In genomic region chr2:43010428-43011141, GRCh38 we compare ENCODE assay signal across 15 cellular contexts.
DNase-seq lines count a peak whose midpoint lies in the region; ATAC-seq, FAIRE-seq and TF ChIP-seq lines count a peak whose summit lies in the region.
"Had no signal": no experiment of that assay in that cellular context is flagged by ENCODE, and none has a peak within 500 bp of the region (broad histone marks: within the 10 kb centered on the region; RNA-seq: fewer than 3 reads in every experiment).

No MANE protein-coding gene starts in this region.

- no peaks in the 10 kb centered on the region for H3K27me3 ChIP-seq in Caco-2 (replicated peaks; ENCODE audit: control insufficient read depth, insufficient read depth, low read length)
- H3K27me3 ChIP-seq in IMR-90 (ENCODE audit: control insufficient read depth, insufficient read depth, low read length), result no peaks in the 10 kb centered on the region
- no peaks in the 10 kb centered on the region for H3K27me3 ChIP-seq in K562 (ENCODE audit: control insufficient read depth in 2 of 2, insufficient read depth in 2 of 2, low read length in 2 of 2)
- no peaks in the 10 kb centered on the region for H3K27me3 ChIP-seq in left ventricle myocardium inferior (ENCODE audit: low read depth)

- H3K23ac ChIP-seq in IMR-90 (ENCODE audit: low read depth, low read length), result no peak overlapping the region

- no peak overlapping the region for H3K18ac ChIP-seq in IMR-90 (ENCODE audit: low read depth, low read length)

- H2BK20ac ChIP-seq in IMR-90 (ENCODE audit: low read depth, low read length), result no peak overlapping the region

- no peak overlapping the region for H4K5ac ChIP-seq in IMR-90 (ENCODE audit: low read depth, low read length)

- POLR2A ChIA-PET in Caco-2 (lab: Charles Lee) (no interaction called here), IMR-90 (lab: Charles Lee; ENCODE audit: unreplicated experiment) (no interaction called here), K562 (lab: Yijun Ruan, JAX) (interaction anchor here (0.6 to 1.5 kb wide), 6 partner anchors 9 to 166 kb away, joined by 3 to 8 read pairs (median 3); no protein-coding TSS in a partner anchor)

- no peak overlapping the region for H3K56ac ChIP-seq in IMR-90 (ENCODE audit: extremely low read depth, insufficient read depth, low read length)

- TF ChIP-seq RAD21 in IMR-90 (IDR thresholded peaks at IDR 0.05; ENCODE audit: low read length) (no peak), K562 (CRISPR knock-in tag; conservative IDR thresholded peaks at IDR 0.05 in 1 of 2, IDR thresholded peaks at IDR 0.05 in 1 of 2) (no peak)

- no peak for TF ChIP-seq POLR2A in IMR-90 (IDR thresholded peaks at IDR 0.05; ENCODE audit: low read depth, low read length)
- no peak for TF ChIP-seq POLR2A in K562 (conservative IDR thresholded peaks at IDR 0.05)

- H3K4me1 Mint-ChIP-seq in Caco-2 (ENCODE audit: low read depth, unreplicated experiment), result peaks cover 29% of the 10 kb centered on the region

- H2AK9ac ChIP-seq in IMR-90 (replicated peaks; ENCODE audit: low read depth, low read length, poor library complexity), result no peak overlapping the region

- peak; percentile 48 for FAIRE-seq in K562 (lab: Jason Lieb, UNC)
- FAIRE-seq: colon had no signal

- H3K4me1 ChIP-seq in Caco-2 (peaks cover 39% of the 10 kb centered on the region), IMR-90 (ENCODE audit: control insufficient read depth, insufficient read depth, low read length) (no peaks in the 10 kb centered on the region; the same call in 1 of the 2 replicates), K562 (replicated peaks in 1 of 2; ENCODE audit: control insufficient read depth in 2 of 2, insufficient read depth in 2 of 2, low read length in 2 of 2) (peaks cover 6 to 9% of the 10 kb centered on the region in 2 experiments; a peak in 4 of 5 replicates), mucosa of descending colon (ENCODE audit: low read depth) (peaks cover 18% of the 10 kb centered on the region), left ventricle myocardium inferior (no peaks in the 10 kb centered on the region)

- H4K91ac ChIP-seq in IMR-90 (ENCODE audit: insufficient read depth, low read depth, low read length), result no peak overlapping the region

- no peaks in the 10 kb centered on the region for H3K9me3 Mint-ChIP-seq in Caco-2 (ENCODE audit: unreplicated experiment)

- H4K20me1 ChIP-seq in IMR-90 (ENCODE audit: insufficient read depth, low read length), result no peaks in the 10 kb centered on the region
- no peaks in the 10 kb centered on the region for H4K20me1 ChIP-seq in K562 (replicated peaks; ENCODE audit: control insufficient read depth, insufficient read depth, low read length)

- TF ChIP-seq EP300 in K562 (IDR thresholded peaks at IDR 0.05; ENCODE audit: low read length), result no peak

- no peak overlapping the region for H3K4me3 ChIP-seq in Caco-2 (ENCODE audit: low read depth, low read length)
- no peak overlapping the region for H3K4me3 ChIP-seq in IMR-90 (ENCODE audit: insufficient read depth, low read depth, low read length)
- no peak overlapping the region for H3K4me3 ChIP-seq in K562
- H3K4me3 ChIP-seq in mucosa of descending colon, result no peak overlapping the region
- H3K4me3 ChIP-seq in left ventricle myocardium inferior, result no peak overlapping the region

- H3K27ac Mint-ChIP-seq in Caco-2 (ENCODE audit: unreplicated experiment), result peak overlapping the region; percentile 53
- H3K27ac Mint-ChIP-seq: stimulated activated naive CD8-positive, alpha-beta T cell treated with anti-CD3 and anti-CD28 coated beads, Interleukin-15, amount 100 ng/mL, for 72 hours had no signal

- no peak overlapping the region for H3K4me3 Mint-ChIP-seq in Caco-2 (ENCODE audit: unreplicated experiment)
- H3K4me3 Mint-ChIP-seq: stimulated activated naive CD8-positive, alpha-beta T cell treated with anti-CD3 and anti-CD28 coated beads, Interleukin-15, amount 100 ng/mL, for 72 hours had no signal

- BruUV-seq in Caco-2 (replicated peaks; lab: Mats Ljungman, UMichigan) (no TSS peak), IMR-90 (replicated peaks; lab: Mats Ljungman, UMichigan) (no TSS peak), K562 (replicated peaks; lab: Mats Ljungman, UMichigan) (no TSS peak)

- intact Hi-C loops in Caco-2 (cut with micrococcal nuclease; ENCODE audit: unreplicated experiment), result no loop called here
- intact Hi-C loops in IMR-90 (cut with micrococcal nuclease), result no loop called here
- intact Hi-C loops in K562 (cut with micrococcal nuclease), result no loop called here
- intact Hi-C loops in mucosa of descending colon (cut with DNase I, micrococcal nuclease), result no loop called here
- intact Hi-C loops in left ventricle myocardium inferior (cut with micrococcal nuclease), result no loop called here

- WGBS in IMR-90 (ENCODE audit: extremely low coverage in 2 of 2, insufficient read length in 1 of 2), 2 experiments, result no CpG with 5 or more reads among the region's 5 CpGs
- WGBS in K562 (ENCODE audit: insufficient coverage, low coverage, missing lambda C conversion rate), result 17% methylated on average over 5 of the region's 5 CpGs

- H2BK120ac ChIP-seq in IMR-90 (ENCODE audit: low read depth, low read length), result no peak overlapping the region

- H3K27ac ChIP-seq in IMR-90 (ENCODE audit: insufficient read depth, low read length) (no peak overlapping the region), K562 (ENCODE audit: extremely low read depth, low read depth, low read length) (peak overlapping the region; percentile 8; the same call in 1 of the 3 replicates), left ventricle myocardium inferior (replicated peaks) (no peak overlapping the region)

- H3K79me1 ChIP-seq in IMR-90 (ENCODE audit: low read depth in 1 of 2, low read length in 2 of 2), result no peaks in the 10 kb centered on the region

- H3K4me2 ChIP-seq in IMR-90 (ENCODE audit: low read depth, low read length) (no peak overlapping the region), K562 (ENCODE audit: insufficient read depth, low read length) (no peak overlapping the region)

- H4K8ac ChIP-seq in IMR-90 (ENCODE audit: low read depth in 2 of 2, low read length in 2 of 2), result no peak overlapping the region

- no peaks in the 10 kb centered on the region for H3K27me3 Mint-ChIP-seq in Caco-2 (ENCODE audit: insufficient read depth, unreplicated experiment)
- H3K27me3 Mint-ChIP-seq: stimulated activated naive CD8-positive, alpha-beta T cell treated with anti-CD3 and anti-CD28 coated beads, Interleukin-15, amount 100 ng/mL, for 72 hours had no signal

- H2AFZ ChIP-seq in IMR-90 (replicated peaks; ENCODE audit: low read length, poor library complexity) (peak overlapping the region; percentile 44), K562 (ENCODE audit: low read depth, low read length) (peak overlapping the region; percentile 7; the same call in 1 of the 2 replicates)

- H3K14ac ChIP-seq in IMR-90 (replicated peaks; ENCODE audit: low read depth, low read length), result no peak overlapping the region

- dilution Hi-C loops in IMR-90 (cut with HindIII; ENCODE audit: low sequenced_read_pairs, unreplicated experiment), result no loop called here

- H3K9me1 ChIP-seq in IMR-90 (ENCODE audit: insufficient read depth, low read length), result no peaks in the 10 kb centered on the region
- H3K9me1 ChIP-seq in K562 (ENCODE audit: control insufficient read depth, insufficient read depth, low read length), result no peaks in the 10 kb centered on the region

- CTCF ChIA-PET in Caco-2 (lab: Charles Lee) (interaction anchor here (0.7 to 1.3 kb wide), 6 partner anchors 11 to 36 kb away, joined by 3 to 6 read pairs (median 4); no protein-coding TSS in a partner anchor), IMR-90 (lab: Yijun Ruan, JAX) (interaction anchor here (0.6 kb wide), 2 partner anchors 9 to 60 kb away, joined by 3 read pairs; no protein-coding TSS in a partner anchor), K562 (lab: Yijun Ruan, JAX; ENCODE audit: low intra/inter-chr PET ratio) (no interaction called here)

- H3K79me2 ChIP-seq in K562 (ENCODE audit: control insufficient read depth, insufficient read depth, low read length), result no peaks in the 10 kb centered on the region

- H3K9me3 ChIP-seq in Caco-2 (no peaks in the 10 kb centered on the region), IMR-90 (ENCODE audit: control insufficient read depth, insufficient read depth, low read length) (peaks cover 3% of the 10 kb centered on the region; the same call in 1 of the 2 replicates), K562 (replicated peaks; ENCODE audit: control insufficient read depth, insufficient read depth, low read depth, low read length) (no peaks in the 10 kb centered on the region), mucosa of descending colon (peaks cover 2% of the 10 kb centered on the region), left ventricle myocardium inferior (replicated peaks) (peaks cover 9% of the 10 kb centered on the region)

- no peaks in the 10 kb centered on the region for H3K36me3 Mint-ChIP-seq in Caco-2 (ENCODE audit: insufficient read depth, unreplicated experiment)

- no peak for TF ChIP-seq CTCF in Caco-2 (IDR thresholded peaks at IDR 0.05; ENCODE audit: insufficient read depth in 1 of 2, low read depth in 1 of 2, low read length in 1 of 2, severe bottlenecking in 1 of 2, unreplicated experiment in 1 of 2)
- TF ChIP-seq CTCF in IMR-90 (conservative IDR thresholded peaks at IDR 0.05; ENCODE audit: low read depth, low read length), result no peak
- no peak for TF ChIP-seq CTCF in K562 (IDR thresholded peaks at IDR 0.05 in 2 of 3, conservative IDR thresholded peaks at IDR 0.05 in 1 of 3; ENCODE audit: insufficient read depth in 2 of 3, low read depth in 1 of 3, low read length in 3 of 3)
- no peak for TF ChIP-seq CTCF in mucosa of descending colon (IDR thresholded peaks at IDR 0.05)
- no peak for TF ChIP-seq CTCF in left ventricle myocardium inferior (IDR thresholded peaks at IDR 0.05; ENCODE audit: borderline replicate concordance)

- DNase-seq in Caco-2, result peak; percentile 26 to 38
- peak; percentile 20 for DNase-seq in IMR-90
- no peak for DNase-seq in K562 (ENCODE audit: extremely low read depth in 1 of 4, low spot score in 3 of 4)
- peak in 1 of 3 donors; percentile 5 for DNase-seq in mucosa of descending colon
- DNase-seq in AG20443 (ENCODE audit: low spot score), result no peak
- no peak for DNase-seq in left ventricle myocardium inferior
- DNase-seq: activated naive CD4-positive, alpha-beta T cell treated with anti-CD3 and anti-CD28 coated beads, Interleukin-2, amount 50 U/mL, for 16 hours; C1 segment of cervical spinal cord; GDM1; NCI-H2081 treated with DMSO at 0.1 percent for 48 hours; RPMI8226; stimulated activated naive CD8-positive, alpha-beta T cell treated with anti-CD3 and anti-CD28 coated beads, Interleukin-15, amount 100 ng/mL, for 72 hours had no signal

- no peak overlapping the region for H2BK15ac ChIP-seq in IMR-90 (ENCODE audit: low read depth, low read length)

- no peak overlapping the region for H3K4ac ChIP-seq in IMR-90 (ENCODE audit: low read depth, low read length)

- H3K36me3 ChIP-seq in Caco-2 (ENCODE audit: control insufficient read depth, insufficient read depth, low read length) (no peaks in the 10 kb centered on the region), IMR-90 (ENCODE audit: control insufficient read depth, insufficient read depth, low read length) (no peaks in the 10 kb centered on the region), K562 (ENCODE audit: control insufficient read depth, insufficient read depth, low read length) (no peaks in the 10 kb centered on the region), mucosa of descending colon (ENCODE audit: low read depth) (no peaks in the 10 kb centered on the region), left ventricle myocardium inferior (no peaks in the 10 kb centered on the region)

- H2BK5ac ChIP-seq in IMR-90 (ENCODE audit: low read depth, low read length, poor library complexity, severe bottlenecking), result no peak overlapping the region

- in situ Hi-C loops in IMR-90 (cut with MboI; ENCODE audit: low sequenced_read_pairs) (no loop called here), K562 (cut with MboI) (no loop called here)

- no peak for ATAC-seq in IMR-90 (ENCODE audit: low read depth)
- no peak; the same call in 1 of the 3 replicates for ATAC-seq in K562
- ATAC-seq in mucosa of descending colon, result peak; percentile 50
- ATAC-seq in HG02610 (IDR thresholded peaks at IDR 0.05; ENCODE audit: unreplicated experiment), result no peak
- ATAC-seq in HG02970 (IDR thresholded peaks at IDR 0.05; ENCODE audit: low FRiP score, unreplicated experiment), result no peak
- ATAC-seq: stimulated activated naive CD8-positive, alpha-beta T cell treated with anti-CD3 and anti-CD28 coated beads, Interleukin-15, amount 100 ng/mL, for 72 hours had no signal

- H3K9ac ChIP-seq in IMR-90 (ENCODE audit: low read depth, low read length) (no peak overlapping the region), K562 (ENCODE audit: insufficient read depth in 1 of 2, low read depth in 2 of 2, low read length in 2 of 2) (no peak overlapping the region)

- no peak overlapping the region for H2AK5ac ChIP-seq in IMR-90 (ENCODE audit: low read depth, low read length)

Comparison
In these comparisons a context has a peak if more than half of its experiments do, and no peak if none do; other contexts are left out.
1. DNase-seq: peak in Caco-2 (2 of 2) and IMR-90 (single experiment); none in K562 (0 of 4), AG20443 (single experiment) and left ventricle myocardium inferior (single experiment).